ENCODE assay signal across 15 cellular contexts in the genomic region with DNA sequence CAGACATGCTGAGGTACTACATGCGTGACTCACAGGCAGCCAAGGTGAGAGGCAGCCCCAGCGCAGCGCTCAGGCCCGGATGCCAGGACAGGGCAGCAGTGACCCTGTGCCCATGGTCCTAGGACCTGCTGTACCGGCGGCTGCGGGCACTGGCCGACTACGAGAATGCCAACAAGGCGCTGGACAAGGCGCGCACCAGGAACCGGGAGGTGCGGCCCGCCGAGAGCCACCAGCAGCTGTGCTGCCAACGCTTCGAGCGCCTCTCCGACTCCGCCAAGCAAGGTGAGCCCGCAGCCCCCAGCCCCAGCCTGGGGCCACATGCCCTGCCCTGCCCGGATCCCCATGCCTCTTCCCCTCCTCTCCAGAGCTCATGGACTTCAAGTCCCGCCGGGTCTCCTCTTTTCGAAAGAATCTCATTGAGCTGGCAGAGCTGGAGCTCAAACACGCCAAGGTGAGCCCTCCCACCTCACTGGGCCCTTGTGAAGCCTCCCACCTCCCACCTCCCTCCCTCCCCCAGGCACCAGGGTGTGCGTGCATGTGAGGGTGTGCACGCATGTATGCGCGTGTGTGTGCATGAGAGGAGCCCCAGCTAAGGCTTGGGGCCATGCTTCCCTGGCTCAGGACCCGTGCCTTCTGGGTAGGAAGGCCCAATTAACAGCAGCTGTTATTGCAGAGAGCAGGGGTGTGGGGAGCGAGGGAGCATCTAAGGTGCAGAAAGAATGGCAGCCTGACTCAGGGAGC. TPM values are rescaled to one million over a fixed set of nuclear protein-coding genes. Genes with fewer than 3 reads are reported as not detected.
DNase-seq lines count a peak whose midpoint lies in the region; ATAC-seq and TF ChIP-seq lines count a peak whose summit lies in the region.
"Had no signal": no experiment of that assay in that cellular context is flagged by ENCODE, and none has a peak within 500 bp of the region (broad histone marks: within the 10 kb centered on the region; RNA-seq: fewer than 3 reads in every experiment).

No MANE protein-coding gene starts in this region.

- H3K27ac ChIP-seq in spleen = no peak overlapping the region

- H3K4me3 ChIP-seq in spleen = no peak overlapping the region
- H3K4me3 ChIP-seq: upper lobe of left lung had no signal

- H3K36me3 Mint-ChIP-seq in activated T-cell treated with anti-CD3 and anti-CD28 coated beads, Interleukin-2, amount 50 U/mL, for 24 hours (ENCODE audit: low read depth) = peaks cover 61% of the 10 kb centered on the region
- peaks cover 23 to 41% of the 10 kb centered on the region in 2 donors for H3K36me3 Mint-ChIP-seq in activated T-cell treated with anti-CD3 and anti-CD28 coated beads, Interleukin-2, amount 50 U/mL, for 72 hours (ENCODE audit: insufficient read depth in 2 of 2)
- peaks cover 47% of the 10 kb centered on the region for H3K36me3 Mint-ChIP-seq in endothelial cell (ENCODE audit: low read depth, unreplicated experiment)

- ATAC-seq in activated T-cell treated with anti-CD3 and anti-CD28 coated beads, Interleukin-2, amount 50 U/mL, for 72 hours (replicated peaks in 1 of 2) = no peak
- ATAC-seq in HG03432 (IDR thresholded peaks at IDR 0.05; ENCODE audit: unreplicated experiment) = no peak
- no peak for ATAC-seq in HG03460 (IDR thresholded peaks at IDR 0.05; ENCODE audit: unreplicated experiment)
- ATAC-seq: activated CD8-positive, alpha-beta T cell treated with anti-CD3 and anti-CD28 coated beads, Interleukin-2, amount 10 ng/mL, durations not matched to agents 7 days and 5 days; natural killer cell had no signal

- peaks cover 10 to 64% (median 57%) of the 10 kb centered on the region in 6 donors for H3K36me3 ChIP-seq in spleen

- TF ChIP-seq POLR2A in spleen (IDR thresholded peaks at IDR 0.05) = no peak

- TF ChIP-seq CTCF in endothelial cell (IDR thresholded peaks at IDR 0.05; ENCODE audit: unreplicated experiment) = no peak
- no peak for TF ChIP-seq CTCF in spleen (IDR thresholded peaks at IDR 0.05 in 8 of 11, conservative IDR thresholded peaks at IDR 0.05 in 3 of 11)

- peaks cover 34% of the 10 kb centered on the region for H3K4me1 Mint-ChIP-seq in activated T-cell treated with anti-CD3 and anti-CD28 coated beads, Interleukin-2, amount 50 U/mL, for 24 hours (ENCODE audit: low read depth)
- peaks cover 39% of the 10 kb centered on the region for H3K4me1 Mint-ChIP-seq in activated T-cell treated with anti-CD3 and anti-CD28 coated beads, Interleukin-2, amount 50 U/mL, for 72 hours (ENCODE audit: low read depth)
- peaks cover 31% of the 10 kb centered on the region for H3K4me1 Mint-ChIP-seq in endothelial cell (ENCODE audit: unreplicated experiment)

- 93 to 97% (median 96%) methylated on average over 19 to 33 of the region's 33 CpGs for WGBS in spleen, 5 donors

- H3K27me3 Mint-ChIP-seq in activated T-cell treated with anti-CD3 and anti-CD28 coated beads, Interleukin-2, amount 50 U/mL, for 24 hours = no peaks in the 10 kb centered on the region
- no peaks in the 10 kb centered on the region for H3K27me3 Mint-ChIP-seq in activated T-cell treated with anti-CD3 and anti-CD28 coated beads, Interleukin-2, amount 50 U/mL, for 72 hours (ENCODE audit: low read depth)
- H3K27me3 Mint-ChIP-seq in endothelial cell (ENCODE audit: unreplicated experiment) = peaks cover 50% of the 10 kb centered on the region

- peak; percentile 32 for DNase-seq in activated T-cell treated with anti-CD3 and anti-CD28 coated beads, Interleukin-2, amount 50 U/mL, for 24 hours
- DNase-seq in activated T-cell treated with anti-CD3 and anti-CD28 coated beads, Interleukin-2, amount 50 U/mL, for 72 hours = no peak
- DNase-seq in endothelial cell (ENCODE audit: low spot score) (no peak), spleen (peak; percentile 79), cortex of kidney (lab: John Stamatoyannopoulos, UW) (no peak)
- DNase-seq: activated CD8-positive, alpha-beta T cell treated with anti-CD3 and anti-CD28 coated beads, Interleukin-2, amount 10 ng/mL, durations not matched to agents 7 days and 5 days; DMS79; natural killer cell; NCI-H345; stimulated activated CD4-positive, alpha-beta T cell treated with anti-CD3 and anti-CD28 coated beads, Interleukin-12 subunit alpha, Interleukin-12 subunit beta, amount 100 ng/mL, for 4 hours had no signal

- peak overlapping the region; percentile 88 for H3K27ac Mint-ChIP-seq in activated T-cell treated with anti-CD3 and anti-CD28 coated beads, Interleukin-2, amount 50 U/mL, for 24 hours
- H3K27ac Mint-ChIP-seq in activated T-cell treated with anti-CD3 and anti-CD28 coated beads, Interleukin-2, amount 50 U/mL, for 72 hours = no peak overlapping the region
- no peak overlapping the region for H3K27ac Mint-ChIP-seq in endothelial cell (ENCODE audit: unreplicated experiment)

- H3K27me3 ChIP-seq in spleen (replicated peaks in 1 of 7) = no peaks in the 10 kb centered on the region
- H3K27me3 ChIP-seq: upper lobe of left lung had no signal

- H3K4me3 Mint-ChIP-seq in activated T-cell treated with anti-CD3 and anti-CD28 coated beads, Interleukin-2, amount 50 U/mL, for 24 hours = no peak overlapping the region
- no peak overlapping the region for H3K4me3 Mint-ChIP-seq in activated T-cell treated with anti-CD3 and anti-CD28 coated beads, Interleukin-2, amount 50 U/mL, for 72 hours
- peak overlapping the region; percentile 85 for H3K4me3 Mint-ChIP-seq in endothelial cell (ENCODE audit: unreplicated experiment)
- H3K4me3 Mint-ChIP-seq: activated CD8-positive, alpha-beta T cell treated with anti-CD3 and anti-CD28 coated beads, Interleukin-2, amount 10 ng/mL, durations not matched to agents 7 days and 5 days; dendritic cell treated with granulocyte-macrophage colony-stimulating factor and Interleukin-4, amounts not matched to agents 40 ng/mL and 50 ng/mL, for 4 days; natural killer cell had no signal

- intact Hi-C loops in spleen (cut with DNase I; ENCODE audit: low total_unique reads) = no loop called here

- H3K4me1 ChIP-seq in spleen = peaks cover 19 to 52% (median 36%) of the 10 kb centered on the region in 6 donors

- peaks cover 0 to 10% (median 7%) of the 10 kb centered on the region in 8 donors for H3K9me3 ChIP-seq in spleen

- peaks cover 7% of the 10 kb centered on the region for H3K9me3 Mint-ChIP-seq in activated T-cell treated with anti-CD3 and anti-CD28 coated beads, Interleukin-2, amount 50 U/mL, for 24 hours
- no peaks in the 10 kb centered on the region for H3K9me3 Mint-ChIP-seq in activated T-cell treated with anti-CD3 and anti-CD28 coated beads, Interleukin-2, amount 50 U/mL, for 72 hours
- no peaks in the 10 kb centered on the region for H3K9me3 Mint-ChIP-seq in endothelial cell (ENCODE audit: unreplicated experiment)
- H3K9me3 Mint-ChIP-seq: dendritic cell treated with granulocyte-macrophage colony-stimulating factor and Interleukin-4, amounts not matched to agents 40 ng/mL and 50 ng/mL, for 4 days; natural killer cell had no signal

TF ChIP-seq in PFSK-1, 5 proteins besides CTCF, POLR2A, EP300 and RAD21:
- TF ChIP-seq POLR2AphosphoS5 (IDR thresholded peaks at IDR 0.05; ENCODE audit: low read depth, low read length) (peak; percentile 45), FOXP2 (optimal IDR thresholded peaks at IDR 0.05; ENCODE audit: borderline replicate concordance, extremely low read depth, extremely low read length, insufficient read depth) (no peak)

RNA-seq across cellular contexts. Expression of a gene that starts 5.3 kb away (rescaled TPM):
- total RNA-seq in activated T-cell treated with anti-CD3 and anti-CD28 coated beads, Interleukin-2, amount 50 U/mL, for 72 hours = 100 to 1,000 TPM; 477 to 512 TPM
- polyA plus RNA-seq in PFSK-1 (2012; ENCODE audit: insufficient read length, low read depth) = 855 TPM
- total RNA-seq in endothelial cell (ENCODE audit: unreplicated experiment) (1,740 TPM), spleen (1,000 to 10,000 TPM in 2 of 7 donors, 100 to 1,000 TPM in 5; 666 to 1,219 (median 868) TPM)
- 100 to 1,000 TPM; 562 to 869 (median 862) TPM for polyA plus RNA-seq in spleen

RNA-seq across cellular contexts. Expression of a gene that starts 7.6 kb away (rescaled TPM):
- total RNA-seq in activated T-cell treated with anti-CD3 and anti-CD28 coated beads, Interleukin-2, amount 50 U/mL, for 72 hours = 10 to 100 TPM; 80.6 to 94.8 TPM
- 159 TPM for polyA plus RNA-seq in PFSK-1 (2012; ENCODE audit: insufficient read length, low read depth)
- total RNA-seq in endothelial cell (ENCODE audit: unreplicated experiment) (73.8 TPM), spleen (10 to 100 TPM; 54.8 to 77.3 (median 65.5) TPM)
- 10 to 100 TPM; 71.2 to 93.5 (median 89.5) TPM for polyA plus RNA-seq in spleen

RNA-seq across cellular contexts. Expression of a gene that starts 18.9 kb away (rescaled TPM):
- 1 to 10 TPM; 2.2 to 4.6 TPM for total RNA-seq in activated T-cell treated with anti-CD3 and anti-CD28 coated beads, Interleukin-2, amount 50 U/mL, for 72 hours
- polyA plus RNA-seq in PFSK-1 (2012; ENCODE audit: insufficient read length, low read depth) = not detected
- total RNA-seq in endothelial cell (ENCODE audit: unreplicated experiment) (1.2 TPM), spleen (1 to 10 TPM in 2 of 7 donors, under 1 TPM in 3, not detected in 2; 0.22 to 1.2 (median 0.77) TPM)
- polyA plus RNA-seq in spleen = 1 to 10 TPM in 1 of 3 donors, under 1 TPM in 2; 0.45 to 1.5 (median 0.89) TPM

RNA-seq across cellular contexts. Expression of a gene that starts 19.9 kb away (rescaled TPM):
- 10 to 100 TPM; 22.4 to 26.0 TPM for total RNA-seq in activated T-cell treated with anti-CD3 and anti-CD28 coated beads, Interleukin-2, amount 50 U/mL, for 72 hours
- polyA plus RNA-seq in PFSK-1 (2012; ENCODE audit: insufficient read length, low read depth) = 4.6 TPM
- 248 TPM for total RNA-seq in endothelial cell (ENCODE audit: unreplicated experiment)
- total RNA-seq in spleen = 10 to 100 TPM; 21.0 to 53.5 (median 38.4) TPM
- polyA plus RNA-seq in spleen = 10 to 100 TPM; 22.5 to 39.1 (median 31.4) TPM

RNA-seq across cellular contexts. Expression of a gene that starts 27.0 kb away (rescaled TPM):
- total RNA-seq in activated T-cell treated with anti-CD3 and anti-CD28 coated beads, Interleukin-2, amount 50 U/mL, for 72 hours = 10 to 100 TPM; 16.8 to 27.8 TPM
- 0.29 TPM for polyA plus RNA-seq in PFSK-1 (2012; ENCODE audit: insufficient read length, low read depth)
- total RNA-seq in endothelial cell (ENCODE audit: unreplicated experiment) = not detected
- total RNA-seq in spleen = 10 to 100 TPM; 18.8 to 38.2 (median 29.5) TPM
- polyA plus RNA-seq in spleen = 10 to 100 TPM in 2 of 3 donors, 1 to 10 TPM in 1; 5.6 to 13.2 (median 10.8) TPM

Comparison
In these comparisons a context has a peak if more than half of its experiments do, and no peak if none do; other contexts are left out.
1. DNase-seq: peak in activated T-cell treated with anti-CD3 and anti-CD28 coated beads, Interleukin-2, amount 50 U/mL, for 24 hours (single experiment) and spleen (single experiment); none in activated T-cell treated with anti-CD3 and anti-CD28 coated beads, Interleukin-2, amount 50 U/mL, for 72 hours (0 of 2), endothelial cell (single experiment) and cortex of kidney (single experiment).